Comparison of ENCODE assay signal across 2 cellular contexts in genomic region chr18:76672627-76673026, GRCh38.
TF ChIP-seq lines count a peak whose summit lies in the region.

No MANE protein-coding gene starts in this region.

TF ChIP-seq in IMR-90, 13 proteins besides CTCF, POLR2A, EP300 and RAD21:
- TF ChIP-seq USF2 (IDR thresholded peaks at IDR 0.05; ENCODE audit: low read depth, low read length) (peak; percentile 45; the same call in 1 of the 2 replicates), FOS (IDR thresholded peaks at IDR 0.05; ENCODE audit: low read depth, low read length) (no peak), MAFK (IDR thresholded peaks at IDR 0.05; ENCODE audit: low read depth, low read length) (peak; percentile 82), CEBPB (IDR thresholded peaks at IDR 0.05; ENCODE audit: low read depth, low read length) (peak; percentile 44; the same call in 1 of the 2 replicates)

TF ChIP-seq in H1, 55 proteins besides CTCF, POLR2A, EP300 and RAD21:
- TF ChIP-seq CHD2 (IDR thresholded peaks at IDR 0.05; ENCODE audit: low read length) (no peak), HDAC2 (IDR thresholded peaks at IDR 0.05; ENCODE audit: borderline replicate concordance in 1 of 2, low read depth in 2 of 2, low read length in 2 of 2) (no peak), E2F6 (IDR thresholded peaks at IDR 0.05) (0 out of 2 replicates have a peak, but pooled peaks have one; percentile 42), SIN3A (conservative IDR thresholded peaks at IDR 0.05 in 1 of 2, IDR thresholded peaks at IDR 0.05 in 1 of 2; ENCODE audit: low read depth in 1 of 2, low read length in 2 of 2) (no peak), MAX (IDR thresholded peaks at IDR 0.05) (peak; percentile 51), CREB1 (IDR thresholded peaks at IDR 0.05) (no peak), TAF1 (IDR thresholded peaks at IDR 0.05; ENCODE audit: low read depth, low read length) (no peak), CTBP2 (IDR thresholded peaks at IDR 0.05; ENCODE audit: borderline replicate concordance, insufficient read depth, insufficient read length, low read length) (no peak), BACH1 (IDR thresholded peaks at IDR 0.05; ENCODE audit: low read length) (no peak), TBP (IDR thresholded peaks at IDR 0.05; ENCODE audit: low read depth, low read length) (no peak), PHF8 (conservative IDR thresholded peaks at IDR 0.05; ENCODE audit: low read depth, low read length) (no peak), CHD7 (IDR thresholded peaks at IDR 0.05; ENCODE audit: insufficient replicate concordance, low read length) (no peak), USF2 (IDR thresholded peaks at IDR 0.05; ENCODE audit: low read length) (no peak), GTF2F1 (IDR thresholded peaks at IDR 0.05; ENCODE audit: borderline replicate concordance, low read depth, low read length) (no peak), RNF2 (IDR thresholded peaks at IDR 0.05; ENCODE audit: borderline replicate concordance, low read depth, low read length, missing control alignments, poor library complexity, severe bottlenecking) (no peak), ZNF274 (IDR thresholded peaks at IDR 0.05; ENCODE audit: borderline replicate concordance, extremely low read depth, low read length) (no peak), TCF12 (IDR thresholded peaks at IDR 0.05; ENCODE audit: low read depth, low read length) (no peak), SIRT6 (IDR thresholded peaks at IDR 0.05; ENCODE audit: low read length) (no peak)
